Comparison of ENCODE assay signal across 16 cellular contexts in the genomic region with DNA sequence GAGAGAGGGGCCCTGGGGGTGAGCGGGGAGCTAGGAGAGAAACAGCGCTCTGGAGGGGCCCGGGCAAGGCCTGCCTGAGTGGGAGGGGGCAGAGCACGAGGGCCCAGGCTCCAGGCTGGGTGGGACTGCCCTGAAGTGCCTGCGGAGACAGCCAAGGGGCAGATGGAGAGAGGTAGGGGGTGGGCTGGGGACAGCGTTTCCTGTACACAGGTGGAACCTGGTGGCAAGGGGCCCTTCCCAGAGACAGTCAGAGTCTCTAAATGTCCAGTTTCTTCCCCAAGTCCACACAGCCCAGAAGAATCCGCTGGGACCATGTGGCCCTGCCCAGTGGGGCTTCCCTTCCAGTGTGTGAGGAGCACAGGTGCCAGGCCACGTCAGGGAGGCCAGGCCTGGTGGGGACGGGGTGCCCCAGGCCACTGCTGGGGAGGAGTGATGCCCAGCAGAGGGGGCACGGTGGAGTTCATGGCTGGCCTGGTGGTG. TPM values are rescaled to one million over a fixed set of nuclear protein-coding genes. Genes with fewer than 3 reads are reported as not detected.
DNase-seq lines count a peak whose midpoint lies in the region; ATAC-seq and TF ChIP-seq lines count a peak whose summit lies in the region.
"Had no signal": no experiment of that assay in that cellular context is flagged by ENCODE, and none has a peak within 500 bp of the region (broad histone marks: within the 10 kb centered on the region; RNA-seq: fewer than 3 reads in every experiment).

No MANE protein-coding gene starts in this region.

- no peaks in the 10 kb centered on the region for H3K4me1 Mint-ChIP-seq in activated T-helper 17 cell treated with anti-CD3 and anti-CD28 coated beads, Interleukin-2, amount 50 U/mL, for 72 hours

- H3K36me3 ChIP-seq in RWPE2 (ENCODE audit: low read depth) (no peaks in the 10 kb centered on the region), spleen (peaks cover 0 to 15% (median 0%) of the 10 kb centered on the region in 6 donors)

- no peak overlapping the region for H3K4me3 Mint-ChIP-seq in activated T-helper 17 cell treated with anti-CD3 and anti-CD28 coated beads, Interleukin-2, amount 50 U/mL, for 72 hours

- ATAC-seq in RWPE2 (ENCODE audit: low read depth) (no peak), left cardiac atrium (no peak), GM21528 (IDR thresholded peaks at IDR 0.05; ENCODE audit: low FRiP score, unreplicated experiment) (no peak)
- no peak for ATAC-seq in activated T-helper 17 cell treated with anti-CD3 and anti-CD28 coated beads, Interleukin-2, amount 50 U/mL, for 72 hours (replicated peaks)

- peak; percentile 62 for DNase-seq in activated effector memory CD4-positive, alpha-beta T cell treated with anti-CD3 and anti-CD28 coated beads, Interleukin-2, amount 50 U/mL, for 16 hours
- no peak for DNase-seq in activated effector memory CD4-positive, alpha-beta T cell treated with Interleukin-2 at 50 U/mL for 16 hours
- DNase-seq in RWPE2 (ENCODE audit: low spot score): peak; percentile 34
- peak; percentile 9 for DNase-seq in left cardiac atrium
- peak; percentile 72 for DNase-seq in spleen
- no peak for DNase-seq in NOMO-1 treated with dmso at 0.1 percent for 144 hours (lab: John Stamatoyannopoulos, UW; ENCODE audit: unreplicated experiment)
- DNase-seq: mesendoderm, NCI-H1417 treated with DMSO at 0.1 percent for 48 hours, NCI-H446 had no signal

- no peak for TF ChIP-seq CTCF in RWPE2 (IDR thresholded peaks at IDR 0.05; ENCODE audit: poor library complexity, severe bottlenecking)
- TF ChIP-seq CTCF in spleen (IDR thresholded peaks at IDR 0.05 in 8 of 11, conservative IDR thresholded peaks at IDR 0.05 in 3 of 11): no peak

- H3K4me1 ChIP-seq in RWPE2 (ENCODE audit: insufficient read depth, poor library complexity, severe bottlenecking) (no peaks in the 10 kb centered on the region), spleen (peaks cover 3 to 80% (median 70%) of the 10 kb centered on the region in 6 donors)

- H3K27ac ChIP-seq in RWPE2 (ENCODE audit: poor library complexity, severe bottlenecking) (no peak overlapping the region), spleen (peak overlapping the region in 4 of 8 donors; percentile 51 to 85 (median 78))

- no peak for TF ChIP-seq POLR2A in spleen (IDR thresholded peaks at IDR 0.05)

- H3K36me3 Mint-ChIP-seq in activated T-helper 17 cell treated with anti-CD3 and anti-CD28 coated beads, Interleukin-2, amount 50 U/mL, for 72 hours (ENCODE audit: low read depth): no peaks in the 10 kb centered on the region

- H3K27ac Mint-ChIP-seq in activated T-helper 17 cell treated with anti-CD3 and anti-CD28 coated beads, Interleukin-2, amount 50 U/mL, for 72 hours: no peak overlapping the region

- H3K4me3 ChIP-seq in RWPE2 (ENCODE audit: severe bottlenecking) (no peak overlapping the region), spleen (no peak overlapping the region)

- no peaks in the 10 kb centered on the region for H3K9me3 Mint-ChIP-seq in activated T-helper 17 cell treated with anti-CD3 and anti-CD28 coated beads, Interleukin-2, amount 50 U/mL, for 72 hours
- H3K9me3 Mint-ChIP-seq: IgD-negative memory B cell had no signal

- H3K27me3 Mint-ChIP-seq in activated T-helper 17 cell treated with anti-CD3 and anti-CD28 coated beads, Interleukin-2, amount 50 U/mL, for 72 hours: no peaks in the 10 kb centered on the region

- intact Hi-C loops in left cardiac atrium (cut with DNase I): no loop called here
- intact Hi-C loops in spleen (cut with DNase I; ENCODE audit: low total_unique reads): no loop called here

- no peaks in the 10 kb centered on the region for H3K27me3 ChIP-seq in RWPE2 (ENCODE audit: insufficient read depth, poor library complexity, severe bottlenecking)
- H3K27me3 ChIP-seq in spleen (replicated peaks in 1 of 7): peaks cover 0 to 4% (median 0%) of the 10 kb centered on the region in 7 donors

- H3K9me3 ChIP-seq in RWPE2 (ENCODE audit: severe bottlenecking): no peaks in the 10 kb centered on the region
- no peaks in the 10 kb centered on the region for H3K9me3 ChIP-seq in spleen

- 67 to 88% (median 74%) methylated on average over 7 to 10 of the region's 10 CpGs for WGBS in spleen, 5 donors

RNA-seq across cellular contexts. Expression of a gene that starts 1.7 kb away (rescaled TPM):
- total RNA-seq in left cardiac atrium (1 to 10 TPM; 1.1 to 1.3 TPM), spleen (10 to 100 TPM; 10.3 to 25.3 (median 18.7) TPM)
- polyA plus RNA-seq in spleen: 10 to 100 TPM in 2 of 3 donors, 1 to 10 TPM in 1; 7.4 to 19.1 (median 17.8) TPM
- total RNA-seq in activated T-helper 17 cell treated with anti-CD3 and anti-CD28 coated beads, Interleukin-2, amount 50 U/mL, for 72 hours: 1 to 10 TPM; 2.0 to 4.4 TPM
- polyA plus RNA-seq: IgD-negative memory B cell had no signal

RNA-seq across cellular contexts. Expression of a gene that starts 37.0 kb away (rescaled TPM):
- total RNA-seq in left cardiac atrium: 10 to 100 TPM; 17.9 to 26.6 TPM
- 10 to 100 TPM; 43.0 to 82.6 (median 59.4) TPM for total RNA-seq in spleen
- 10 to 100 TPM; 34.7 to 83.1 (median 66.1) TPM for polyA plus RNA-seq in spleen
- total RNA-seq in activated T-helper 17 cell treated with anti-CD3 and anti-CD28 coated beads, Interleukin-2, amount 50 U/mL, for 72 hours: 10 to 100 TPM; 28.6 to 42.3 TPM

RNA-seq across cellular contexts. Expression of a gene that starts 55.3 kb away (rescaled TPM):
- total RNA-seq in left cardiac atrium (10 to 100 TPM; 47.3 to 67.6 TPM), spleen (100 to 1,000 TPM in 2 of 7 donors, 10 to 100 TPM in 5; 57.2 to 116 (median 73.0) TPM)
- polyA plus RNA-seq in spleen: 100 to 1,000 TPM in 2 of 3 donors, 10 to 100 TPM in 1; 79.8 to 165 (median 107) TPM
- 10 to 100 TPM; 27.2 to 52.7 TPM for total RNA-seq in activated T-helper 17 cell treated with anti-CD3 and anti-CD28 coated beads, Interleukin-2, amount 50 U/mL, for 72 hours

RNA-seq across cellular contexts. Expression of a gene that starts 59.1 kb away (rescaled TPM):
- total RNA-seq in left cardiac atrium (not detected), spleen (under 1 TPM in 1 of 7 donors, not detected in 6; 0.95 TPM)
- polyA plus RNA-seq in spleen: 1 to 10 TPM in 1 of 3 donors, under 1 TPM in 1, not detected in 1; 0.03 to 1.8 TPM
- not detected for total RNA-seq in activated T-helper 17 cell treated with anti-CD3 and anti-CD28 coated beads, Interleukin-2, amount 50 U/mL, for 72 hours
- total RNA-seq: activated CD8-positive, alpha-beta memory T cell treated with anti-CD3 and anti-CD28 coated beads for 36 hours; dermis microvascular lymphatic vessel endothelial cell; omental fat pad; T-helper 2 cell treated with Interferon-gamma antibody and Interleukin-4, amounts not matched to agents 100 ng/mL and 5 ng/mL, for 36 hours had no signal
- polyA plus RNA-seq: IgD-negative memory B cell had no signal

Comparison
In these comparisons a context has a peak if more than half of its experiments do, and no peak if none do; other contexts are left out.
1. DNase-seq: peak in activated effector memory CD4-positive, alpha-beta T cell treated with anti-CD3 and anti-CD28 coated beads, Interleukin-2, amount 50 U/mL, for 16 hours (single experiment), RWPE2 (single experiment), left cardiac atrium (single experiment) and spleen (single experiment); none in activated effector memory CD4-positive, alpha-beta T cell treated with Interleukin-2 at 50 U/mL for 16 hours (single experiment) and NOMO-1 treated with dmso at 0.1 percent for 144 hours (single experiment).